ENCODE assay signal across 1 cellular context in the genomic region with DNA sequence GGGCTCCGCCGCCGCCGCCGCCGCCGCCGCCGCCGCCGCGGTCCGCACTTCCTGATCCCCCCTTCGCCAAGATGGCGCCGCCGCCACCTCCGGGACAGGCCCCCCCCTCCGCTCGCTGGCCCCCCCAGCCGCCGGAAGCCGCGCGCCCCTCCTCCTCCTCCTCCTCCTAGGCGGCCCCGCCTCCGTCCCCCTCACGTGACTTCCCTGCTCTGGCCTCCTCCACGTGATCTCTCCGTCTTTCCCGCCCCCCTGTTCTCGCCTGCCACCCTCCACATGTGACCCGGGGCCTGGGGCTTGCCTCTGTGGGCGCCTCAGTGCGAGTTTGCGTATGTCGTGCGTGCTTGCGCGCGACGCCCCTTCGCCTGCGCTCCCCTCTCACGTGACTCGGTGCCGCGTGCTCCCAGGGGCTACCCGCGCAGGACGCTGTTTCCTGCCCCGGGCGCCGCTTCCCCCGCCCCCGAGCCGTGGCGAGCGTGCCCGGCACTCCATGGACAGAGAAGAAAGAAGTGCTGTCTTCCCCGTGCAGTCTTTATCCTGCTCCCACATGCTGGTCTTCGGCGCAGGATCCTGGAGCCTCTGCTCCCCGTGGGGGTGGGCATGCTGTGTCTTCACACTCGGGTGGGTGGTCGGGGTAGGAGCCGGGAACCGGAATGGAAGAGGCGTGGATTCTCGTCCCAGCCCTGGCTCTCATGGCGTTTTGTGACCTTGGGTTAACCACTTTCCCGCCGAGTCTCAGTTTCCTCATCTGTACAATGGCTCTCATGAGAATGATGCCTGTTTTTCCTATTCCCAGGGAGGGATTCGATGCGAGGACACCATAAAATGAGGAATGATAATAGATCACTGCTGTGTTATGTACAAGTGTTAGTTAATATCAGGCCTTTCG.
TF ChIP-seq lines count a peak whose summit lies in the region.

TSS of gene UBE2Q1 (minus strand) at position 53 of the 886 bp plus-strand sequence. CDS start 109 bp downstream, outside the sequence.

TF ChIP-seq in HepG2, 621 proteins besides CTCF, POLR2A, EP300 and RAD21 (continued from another document and continues in another):
- peak; percentile 48; the same call in 1 of the 2 replicates for TF ChIP-seq TFAP4 (IDR thresholded peaks at IDR 0.05; ENCODE audit: borderline replicate concordance, low read depth)
- peak; percentile 95 for TF ChIP-seq ZNF562 (CRISPR knock-in tag; IDR thresholded peaks at IDR 0.05; ENCODE audit: borderline replicate concordance)
- peak; percentile 92 for TF ChIP-seq YY1 (IDR thresholded peaks at IDR 0.05; ENCODE audit: insufficient read depth, insufficient replicate concordance, low read depth, low read length)
- TF ChIP-seq, protein P1, sequence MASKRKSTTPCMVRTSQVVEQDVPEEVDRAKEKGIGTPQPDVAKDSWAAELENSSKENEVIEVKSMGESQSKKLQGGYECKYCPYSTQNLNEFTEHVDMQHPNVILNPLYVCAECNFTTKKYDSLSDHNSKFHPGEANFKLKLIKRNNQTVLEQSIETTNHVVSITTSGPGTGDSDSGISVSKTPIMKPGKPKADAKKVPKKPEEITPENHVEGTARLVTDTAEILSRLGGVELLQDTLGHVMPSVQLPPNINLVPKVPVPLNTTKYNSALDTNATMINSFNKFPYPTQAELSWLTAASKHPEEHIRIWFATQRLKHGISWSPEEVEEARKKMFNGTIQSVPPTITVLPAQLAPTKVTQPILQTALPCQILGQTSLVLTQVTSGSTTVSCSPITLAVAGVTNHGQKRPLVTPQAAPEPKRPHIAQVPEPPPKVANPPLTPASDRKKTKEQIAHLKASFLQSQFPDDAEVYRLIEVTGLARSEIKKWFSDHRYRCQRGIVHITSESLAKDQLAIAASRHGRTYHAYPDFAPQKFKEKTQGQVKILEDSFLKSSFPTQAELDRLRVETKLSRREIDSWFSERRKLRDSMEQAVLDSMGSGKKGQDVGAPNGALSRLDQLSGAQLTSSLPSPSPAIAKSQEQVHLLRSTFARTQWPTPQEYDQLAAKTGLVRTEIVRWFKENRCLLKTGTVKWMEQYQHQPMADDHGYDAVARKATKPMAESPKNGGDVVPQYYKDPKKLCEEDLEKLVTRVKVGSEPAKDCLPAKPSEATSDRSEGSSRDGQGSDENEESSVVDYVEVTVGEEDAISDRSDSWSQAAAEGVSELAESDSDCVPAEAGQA (IDR thresholded peaks at IDR 0.05; ENCODE audit: low read depth), result peak; percentile 70
- TF ChIP-seq, protein P1 (CRISPR knock-in tag; IDR thresholded peaks at IDR 0.05; ENCODE audit: borderline replicate concordance), result peak; percentile 92
- no peak for TF ChIP-seq KAT2B (IDR thresholded peaks at IDR 0.05; ENCODE audit: borderline replicate concordance, low read depth, low read length)
- 0 out of 2 replicates have a peak, but pooled peaks have one; percentile 53 for TF ChIP-seq STAT5B (CRISPR knock-in tag; IDR thresholded peaks at IDR 0.05)
- TF ChIP-seq, protein P2, sequence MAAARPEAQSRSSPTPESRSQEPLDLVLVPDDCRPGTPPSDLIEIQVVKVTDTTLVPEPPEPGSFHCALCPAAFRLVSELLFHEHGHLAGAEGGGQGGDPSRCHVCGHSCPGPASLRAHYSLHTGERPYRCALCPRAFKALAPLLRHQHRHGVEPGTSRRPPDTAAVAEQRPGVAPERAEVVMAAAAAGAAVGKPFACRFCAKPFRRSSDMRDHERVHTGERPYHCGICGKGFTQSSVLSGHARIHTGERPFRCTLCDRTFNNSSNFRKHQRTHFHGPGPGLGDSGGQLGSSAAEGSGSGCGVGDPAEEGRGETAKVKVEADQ (CRISPR knock-in tag; IDR thresholded peaks at IDR 0.05; ENCODE audit: borderline replicate concordance), result peak; percentile 89
- TF ChIP-seq ZNF414 (CRISPR knock-in tag; IDR thresholded peaks at IDR 0.05), result peak; percentile 97
- peak in 1 of 2 experiments; percentile 90; a peak in 2 of 4 replicates for TF ChIP-seq ATF4 (CRISPR knock-in tag; IDR thresholded peaks at IDR 0.05)
- TF ChIP-seq ZNF569 (CRISPR knock-in tag; IDR thresholded peaks at IDR 0.05; ENCODE audit: borderline replicate concordance), result peak; percentile 92; the same call in 1 of the 2 replicates
- TF ChIP-seq NFIB (CRISPR knock-in tag; IDR thresholded peaks at IDR 0.05; ENCODE audit: borderline replicate concordance), result 0 out of 2 replicates have a peak, but pooled peaks have one; percentile 56
- TF ChIP-seq, protein P3, sequence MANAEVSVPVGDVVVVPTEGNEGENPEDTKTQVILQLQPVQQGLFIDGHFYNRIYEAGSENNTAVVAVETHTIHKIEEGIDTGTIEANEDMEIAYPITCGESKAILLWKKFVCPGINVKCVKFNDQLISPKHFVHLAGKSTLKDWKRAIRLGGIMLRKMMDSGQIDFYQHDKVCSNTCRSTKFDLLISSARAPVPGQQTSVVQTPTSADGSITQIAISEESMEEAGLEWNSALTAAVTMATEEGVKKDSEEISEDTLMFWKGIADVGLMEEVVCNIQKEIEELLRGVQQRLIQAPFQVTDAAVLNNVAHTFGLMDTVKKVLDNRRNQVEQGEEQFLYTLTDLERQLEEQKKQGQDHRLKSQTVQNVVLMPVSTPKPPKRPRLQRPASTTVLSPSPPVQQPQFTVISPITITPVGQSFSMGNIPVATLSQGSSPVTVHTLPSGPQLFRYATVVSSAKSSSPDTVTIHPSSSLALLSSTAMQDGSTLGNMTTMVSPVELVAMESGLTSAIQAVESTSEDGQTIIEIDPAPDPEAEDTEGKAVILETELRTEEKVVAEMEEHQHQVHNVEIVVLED (CRISPR knock-in tag; IDR thresholded peaks at IDR 0.05; ENCODE audit: borderline replicate concordance), result peak; percentile 99
- TF ChIP-seq EEA1 (CRISPR knock-in tag; IDR thresholded peaks at IDR 0.05; ENCODE audit: borderline replicate concordance), result peak; percentile 77; the same call in 1 of the 2 replicates
- TF ChIP-seq ERF (CRISPR knock-in tag; IDR thresholded peaks at IDR 0.05), result peak; percentile 98
- peak; percentile 57; the same call in 1 of the 2 replicates for TF ChIP-seq LCORL (IDR thresholded peaks at IDR 0.05)
- peak; percentile 74; the same call in 1 of the 2 replicates for TF ChIP-seq LCORL (CRISPR knock-in tag; IDR thresholded peaks at IDR 0.05)
- TF ChIP-seq ZNF770 (CRISPR knock-in tag; IDR thresholded peaks at IDR 0.05), result peak; percentile 79
- peak; percentile 95 for TF ChIP-seq ZNF224 (CRISPR knock-in tag; IDR thresholded peaks at IDR 0.05)
- TF ChIP-seq LRRFIP1 (CRISPR knock-in tag; conservative IDR thresholded peaks at IDR 0.05), result 0 out of 2 replicates have a peak, but pooled peaks have one; percentile 51
- 0 out of 2 replicates have a peak, but pooled peaks have one; percentile 10 for TF ChIP-seq ZNF644 (CRISPR knock-in tag; IDR thresholded peaks at IDR 0.05; ENCODE audit: low read depth)
- peak; percentile 97 for TF ChIP-seq ZNF17 (CRISPR knock-in tag; IDR thresholded peaks at IDR 0.05)
- TF ChIP-seq ELF1 (CRISPR knock-in tag; IDR thresholded peaks at IDR 0.05), result peak; percentile 66
- peak; percentile 78; the same call in 1 of the 2 replicates for TF ChIP-seq KAT8 (CRISPR knock-in tag; IDR thresholded peaks at IDR 0.05)
- TF ChIP-seq, protein P4, sequence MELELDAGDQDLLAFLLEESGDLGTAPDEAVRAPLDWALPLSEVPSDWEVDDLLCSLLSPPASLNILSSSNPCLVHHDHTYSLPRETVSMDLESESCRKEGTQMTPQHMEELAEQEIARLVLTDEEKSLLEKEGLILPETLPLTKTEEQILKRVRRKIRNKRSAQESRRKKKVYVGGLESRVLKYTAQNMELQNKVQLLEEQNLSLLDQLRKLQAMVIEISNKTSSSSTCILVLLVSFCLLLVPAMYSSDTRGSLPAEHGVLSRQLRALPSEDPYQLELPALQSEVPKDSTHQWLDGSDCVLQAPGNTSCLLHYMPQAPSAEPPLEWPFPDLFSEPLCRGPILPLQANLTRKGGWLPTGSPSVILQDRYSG (CRISPR knock-in tag; IDR thresholded peaks at IDR 0.05), result peak; percentile 88; the same call in 1 of the 2 replicates
- TF ChIP-seq ZNF337 (CRISPR knock-in tag; IDR thresholded peaks at IDR 0.05; ENCODE audit: borderline replicate concordance, low read depth), result no peak
- TF ChIP-seq ZNF431 (CRISPR knock-in tag; IDR thresholded peaks at IDR 0.05; ENCODE audit: borderline replicate concordance, low read depth), result peak; percentile 98
- peak; percentile 74; the same call in 1 of the 2 replicates for TF ChIP-seq GRHL1 (CRISPR knock-in tag; conservative IDR thresholded peaks at IDR 0.05)
- peak; percentile 98 for TF ChIP-seq SPEN (CRISPR knock-in tag; IDR thresholded peaks at IDR 0.05; ENCODE audit: low read depth)
- peak; percentile 83 for TF ChIP-seq CBX5 (CRISPR knock-in tag; IDR thresholded peaks at IDR 0.05; ENCODE audit: borderline replicate concordance)
- peak; percentile 79 for TF ChIP-seq ZNF205 (CRISPR knock-in tag; IDR thresholded peaks at IDR 0.05)
- TF ChIP-seq HOXA5 (CRISPR knock-in tag; IDR thresholded peaks at IDR 0.05), result peak; percentile 78
